ENCODE assay signal across 8 cellular contexts in genomic region chr19:10695401-10696398, GRCh38. TPM values are rescaled to one million over a fixed set of nuclear protein-coding genes. Genes with fewer than 3 reads are reported as not detected.
DNase-seq lines count a peak whose midpoint lies in the region; ATAC-seq and TF ChIP-seq lines count a peak whose summit lies in the region.

No MANE protein-coding gene starts in this region.

- ATAC-seq in CD4-positive, alpha-beta T cell (ENCODE audit: poor library complexity): peak; percentile 97
- ATAC-seq in GM21619 (IDR thresholded peaks at IDR 0.05; ENCODE audit: unreplicated experiment) (peak; percentile 60), foreskin keratinocyte (peak; percentile 93)

- H3K27me3 ChIP-seq in CD4-positive, alpha-beta T cell (ENCODE audit: control insufficient read depth, insufficient read depth, low read length): no peaks in the 10 kb centered on the region
- H3K27me3 ChIP-seq in SJSA1 (replicated peaks) (no peaks in the 10 kb centered on the region), foreskin keratinocyte (no peaks in the 10 kb centered on the region)

- H3K27me3 Mint-ChIP-seq in CD4-positive, alpha-beta T cell: peaks cover 18% of the 10 kb centered on the region

- H3K4me3 ChIP-seq in SJSA1: no peak overlapping the region

- intact Hi-C loops in CD4-positive, alpha-beta T cell (cut with DNase I, micrococcal nuclease): loop anchor here (2.0 to 5.0 kb wide), 5 partner anchors 43 to 293 kb away; partner anchors contain the start of genes CDC37 (in 1 of the 2) and ILF3 (in 1 of the 2)

- CTCF ChIA-PET in CD4-positive, alpha-beta T cell (lab: Charles Lee): interaction anchor here (0.8 to 3.5 kb wide), 3 partner anchors 22 to 115 kb away, joined by 3 to 12 read pairs (median 3); partner anchors contain the start of gene DNM2

- peak overlapping the region; percentile 85 for H3K4me3 Mint-ChIP-seq in CD4-positive, alpha-beta T cell

- H3K36me3 ChIP-seq in SJSA1: peaks cover 24% of the 10 kb centered on the region

- peaks cover 17% of the 10 kb centered on the region for H3K4me1 Mint-ChIP-seq in CD4-positive, alpha-beta T cell (ENCODE audit: low read depth)

- DNase-seq in CD4-positive, alpha-beta T cell: peak; percentile 70 to 88 (median 82)
- DNase-seq in MV-4-11 (lab: John Stamatoyannopoulos, UW) (peak; percentile 97), SJSA1 (ENCODE audit: low read depth in 1 of 2, low spot score in 2 of 2) (peak; percentile 77 to 94), foreskin keratinocyte (peak; percentile 72 to 83), non-pigmented ciliary epithelial cell (ENCODE audit: low read depth) (peak; percentile 69), stromal cell of bone marrow (ENCODE audit: low read depth) (peak; percentile 86)
- DNase-seq in activated gamma-delta T cell treated with anti-CD3 and anti-CD28 coated beads, Interleukin-2, amount 50 U/mL, for 16 hours (ENCODE audit: low read depth): peak; percentile 70

- H3K9me3 ChIP-seq in CD4-positive, alpha-beta T cell (ENCODE audit: control insufficient read depth, low read length): no peaks in the 10 kb centered on the region
- H3K9me3 ChIP-seq in SJSA1 (replicated peaks): no peaks in the 10 kb centered on the region

- no peak for TF ChIP-seq CTCF in CD4-positive, alpha-beta T cell (IDR thresholded peaks at IDR 0.05)
- TF ChIP-seq CTCF in foreskin keratinocyte (conservative IDR thresholded peaks at IDR 0.05): peak; percentile 9

- H3K36me3 Mint-ChIP-seq in CD4-positive, alpha-beta T cell (ENCODE audit: low read depth): peaks cover 22% of the 10 kb centered on the region

- no peaks in the 10 kb centered on the region for H3K9me3 Mint-ChIP-seq in CD4-positive, alpha-beta T cell

- no peak overlapping the region for H3K27ac ChIP-seq in CD4-positive, alpha-beta T cell (ENCODE audit: low read depth, low read length)
- H3K27ac ChIP-seq in SJSA1 (no peak overlapping the region), foreskin keratinocyte (no peak overlapping the region)

- H3K4me1 ChIP-seq in SJSA1 (replicated peaks): peaks cover 8% of the 10 kb centered on the region
- H3K4me1 ChIP-seq in foreskin keratinocyte: peaks cover 4% of the 10 kb centered on the region

- peak overlapping the region; percentile 31 for H3K27ac Mint-ChIP-seq in CD4-positive, alpha-beta T cell

- POLR2A ChIA-PET in CD4-positive, alpha-beta T cell (lab: Charles Lee): interaction anchor here (0.7 to 1.5 kb wide), 8 partner anchors 21 to 140 kb away, joined by 3 to 6 read pairs (median 3); partner anchors contain the start of gene TMED1

RNA-seq across cellular contexts. Expression of gene QTRT1, which starts 5.5 kb away (rescaled TPM):
- total RNA-seq in CD4-positive, alpha-beta T cell: 10 to 100 TPM; 48.6 to 53.3 TPM
- total RNA-seq in SJSA1 (2014; rRNA removed; shearing (Covaris generic)): 26.8 and 28.0 TPM in 2 replicates
- total RNA-seq in foreskin keratinocyte: 30.4 and 35.8 TPM in 2 replicates
- 46.4 and 49.4 TPM in 2 replicates for polyA plus RNA-seq in foreskin keratinocyte

RNA-seq across cellular contexts. Expression of gene DNM2, which starts 22.2 kb away (rescaled TPM):
- 100 to 1,000 TPM; 279 to 286 TPM for total RNA-seq in CD4-positive, alpha-beta T cell
- 57.8 and 58.4 TPM in 2 replicates for total RNA-seq in SJSA1 (2014; rRNA removed; shearing (Covaris generic))
- 96.1 and 96.7 TPM in 2 replicates for total RNA-seq in foreskin keratinocyte
- 66.5 and 68.6 TPM in 2 replicates for polyA plus RNA-seq in foreskin keratinocyte

RNA-seq across cellular contexts. Expression of gene ILF3, which starts 41.6 kb away (rescaled TPM):
- 100 to 1,000 TPM; 464 to 491 TPM for total RNA-seq in CD4-positive, alpha-beta T cell
- total RNA-seq in SJSA1 (2014; rRNA removed; shearing (Covaris generic)): 123 and 210 TPM in 2 replicates
- 189 and 218 TPM in 2 replicates for total RNA-seq in foreskin keratinocyte
- 137 and 162 TPM in 2 replicates for polyA plus RNA-seq in foreskin keratinocyte
